20 cellular contexts compared by ENCODE assay signal in genomic region chr1:175933801-175934200, GRCh38.
DNase-seq lines count a peak whose midpoint lies in the region; ATAC-seq, FAIRE-seq and TF ChIP-seq lines count a peak whose summit lies in the region.
"Had no signal": no experiment of that assay in that cellular context is flagged by ENCODE, and none has a peak within 500 bp of the region (broad histone marks: within the 10 kb centered on the region; RNA-seq: fewer than 3 reads in every experiment).

No MANE protein-coding gene starts in this region.

- no peak for TF ChIP-seq EP300 in SK-N-SH (IDR thresholded peaks at IDR 0.05; ENCODE audit: borderline replicate concordance in 1 of 2, low read depth in 1 of 2, low read length in 1 of 2)
- no peak for TF ChIP-seq EP300 in H1 (IDR thresholded peaks at IDR 0.05; ENCODE audit: borderline replicate concordance in 1 of 2, low read depth in 2 of 2, low read length in 2 of 2)

- H3K18ac ChIP-seq in H1 (ENCODE audit: extremely low read depth, low read length): no peak overlapping the region

- H3K9ac ChIP-seq in SK-N-SH: no peak overlapping the region
- no peak overlapping the region for H3K9ac ChIP-seq in H1 (replicated peaks in 1 of 4; ENCODE audit: extremely low read depth in 1 of 4, low read depth in 3 of 4, low read length in 3 of 4)

- H3K27me3 ChIP-seq in SK-N-SH (ENCODE audit: insufficient read depth): no peaks in the 10 kb centered on the region
- no peaks in the 10 kb centered on the region for H3K27me3 ChIP-seq in H1 (replicated peaks in 1 of 4; ENCODE audit: control insufficient read depth in 3 of 4, extremely low read depth in 1 of 4, insufficient read depth in 3 of 4, low read length in 3 of 4)

- no peak overlapping the region for H3K4ac ChIP-seq in H1 (replicated peaks; ENCODE audit: insufficient read length, low read depth, low read length)

- H2AK5ac ChIP-seq in H1 (ENCODE audit: low read depth, low read length): no peak overlapping the region

- DNase-seq in SK-N-SH: no peak
- peak; percentile 20 for DNase-seq in HFF-Myc (ENCODE audit: extremely low read depth, low read depth)
- no peak for DNase-seq in H1 (ENCODE audit: low read depth in 1 of 2, low spot score in 2 of 2)
- peak; percentile 49 for DNase-seq in myocyte (ENCODE audit: low read depth)
- DNase-seq in mucosa of gallbladder (ENCODE audit: low spot score): no peak
- no peak for DNase-seq in midbrain (lab: John Stamatoyannopoulos, UW)
- DNase-seq: activated CD4-positive, alpha-beta T cell treated with anti-CD3 and anti-CD28 coated beads, Interleukin-2, amount 50 U/mL, for 4 hours; activated naive CD4-positive, alpha-beta T cell treated with anti-CD3 and anti-CD28 coated beads for 36 hours; activated T-cell treated with anti-CD3 and anti-CD28 coated beads, Interleukin-2, amount 50 U/mL, for 1 hour; CD8-positive, alpha-beta T cell; dermis blood vessel endothelial cell; erythroblast; mucosa of descending colon; NCI-H2029 treated with DMSO at 0.1 percent for 48 hours; NCI-H524 treated with DMSO at 0.1 percent for 48 hours; OCI-M1; stimulated activated CD4-positive, alpha-beta T cell treated with anti-CD3 and anti-CD28 coated beads, Interleukin-2, amount 100 ng/mL, for 48 hours; substantia nigra had no signal

- no peaks in the 10 kb centered on the region for H3F3A ChIP-seq in SK-N-SH (replicated peaks; ENCODE audit: insufficient read depth)

- POLR2A ChIA-PET in SK-N-SH (lab: Yijun Ruan, JAX) (no interaction called here), H1 (lab: Charles Lee; ENCODE audit: partially characterized antibody) (interaction anchor here (1.1 kb wide), 2 partner anchors 9 to 12 kb away, joined by 3 read pairs; no protein-coding TSS in a partner anchor)

- H3K56ac ChIP-seq in H1 (replicated peaks; ENCODE audit: insufficient read length, low read depth, low read length): no peak overlapping the region

- H3K4me3 ChIP-seq in SK-N-SH (ENCODE audit: low read depth in 2 of 2, low read length in 1 of 2) (no peak overlapping the region), HFF-Myc (replicated peaks; ENCODE audit: low read depth, low read length) (no peak overlapping the region), H1 (ENCODE audit: extremely low read depth in 1 of 4, insufficient read depth in 2 of 4, low read depth in 3 of 4, low read length in 4 of 4) (no peak overlapping the region)
- H3K4me3 ChIP-seq: mucosa of descending colon had no signal

- TF ChIP-seq CTCF in SK-N-SH (IDR thresholded peaks at IDR 0.05): no peak
- TF ChIP-seq CTCF in HFF-Myc (IDR thresholded peaks at IDR 0.05; ENCODE audit: low read depth, low read length, missing control alignments): no peak
- peak in 2 of 3 experiments; percentile 26 to 33; a peak in 3 of 4 replicates for TF ChIP-seq CTCF in H1 (IDR thresholded peaks at IDR 0.05; ENCODE audit: control extremely low read depth in 1 of 3, insufficient read depth in 1 of 3, low read depth in 1 of 3, low read length in 3 of 3)

- H3K4me2 ChIP-seq in SK-N-SH (no peak overlapping the region), H1 (ENCODE audit: insufficient read depth in 1 of 2, low read depth in 2 of 2, low read length in 2 of 2) (no peak overlapping the region)

- H2BK20ac ChIP-seq in H1 (ENCODE audit: low read length): no peak overlapping the region

- no peak overlapping the region for H4K8ac ChIP-seq in H1 (ENCODE audit: extremely low read depth, insufficient read depth, low read length)

- no peak overlapping the region for H2AFZ ChIP-seq in SK-N-SH (ENCODE audit: low read depth)
- H2AFZ ChIP-seq in H1 (ENCODE audit: low read length): no peak overlapping the region

- H3K14ac ChIP-seq in H1 (ENCODE audit: insufficient read length): no peak overlapping the region

- no peak overlapping the region for H4K5ac ChIP-seq in H1 (ENCODE audit: insufficient read length, low read depth, low read length)

- no peaks in the 10 kb centered on the region for H3K79me1 ChIP-seq in H1 (ENCODE audit: low read depth, low read length)

- TF ChIP-seq POLR2A in H1 (IDR thresholded peaks at IDR 0.05; ENCODE audit: control extremely low read depth in 1 of 2, low read depth in 2 of 2, low read length in 2 of 2): no peak

- no peak overlapping the region for H3K27ac ChIP-seq in SK-N-SH (ENCODE audit: low read depth in 2 of 2, low read length in 1 of 2)
- H3K27ac ChIP-seq in H1 (ENCODE audit: low read depth, low read length): no peak overlapping the region

- H2BK120ac ChIP-seq in H1 (replicated peaks; ENCODE audit: low read depth, low read length): no peak overlapping the region

- no peak for FAIRE-seq in H1 (lab: Jason Lieb, UNC)

- H3K36me3 ChIP-seq in SK-N-SH (replicated peaks in 1 of 2; ENCODE audit: control insufficient read depth in 1 of 2, insufficient read depth in 2 of 2, low read length in 1 of 2): peaks cover 0 to 15% of the 10 kb centered on the region in 2 experiments
- H3K36me3 ChIP-seq in H1 (ENCODE audit: control insufficient read depth in 2 of 4, insufficient read depth in 4 of 4, low read length in 3 of 4): peaks cover 0 to 2% (median 0%) of the 10 kb centered on the region in 4 experiments; a peak in 1 of 8 replicates

- no peak overlapping the region for H2BK12ac ChIP-seq in H1 (ENCODE audit: low read depth, low read length)

- H3K4me1 ChIP-seq in SK-N-SH (ENCODE audit: control insufficient read depth in 1 of 2, insufficient read depth in 2 of 2, low read depth in 1 of 2, low read length in 1 of 2) (no peaks in the 10 kb centered on the region), H1 (replicated peaks in 1 of 4; ENCODE audit: control insufficient read depth in 3 of 4, insufficient read depth in 4 of 4, low read length in 3 of 4) (peaks cover 0 to 7% (median 3%) of the 10 kb centered on the region in 4 experiments; a peak in 2 of 7 replicates)

- peak; percentile 30; the same call in 1 of the 3 replicates for ATAC-seq in SK-N-SH treated with all-trans-retinoic acid at 6 μM for 48 hours
- ATAC-seq in HG03442 (IDR thresholded peaks at IDR 0.05; ENCODE audit: unreplicated experiment): no peak
- ATAC-seq: CD8-positive, alpha-beta T cell; mucosa of descending colon had no signal

- H3K23me2 ChIP-seq in H1 (ENCODE audit: low read depth, low read length): no peaks in the 10 kb centered on the region

- WGBS in SK-N-SH (ENCODE audit: low lambda C conversion rate): 93% methylated on average over 3 of the region's 3 CpGs
- WGBS in H1 (ENCODE audit: extremely low coverage in 1 of 2, insufficient coverage in 1 of 2, insufficient read length in 1 of 2, insufficient replicate concordance in 2 of 2, low coverage in 1 of 2, low lambda C conversion rate in 2 of 2, missing lambda C conversion rate in 1 of 2), 2 experiments: 73% methylated on average over 3 of the region's 3 CpGs; no CpG with 5 or more reads in 1 of the 2 experiments

- CTCF ChIA-PET in SK-N-SH (lab: Yijun Ruan, JAX): interaction anchor here (0.7 to 1.5 kb wide), 2 partner anchors 116 to 189 kb away, joined by 3 read pairs; no protein-coding TSS in a partner anchor
- CTCF ChIA-PET in H1 (lab: Charles Lee; ENCODE audit: partially characterized antibody): interaction anchor here (0.6 to 1.3 kb wide), 10 partner anchors 12 to 1743 kb away, joined by 3 to 4 read pairs (median 3); no protein-coding TSS in a partner anchor

- H3K9me3 ChIP-seq in SK-N-SH (no peaks in the 10 kb centered on the region), H1 (ENCODE audit: insufficient read depth in 2 of 2, low read depth in 1 of 2, low read length in 1 of 2) (no peaks in the 10 kb centered on the region; a peak in 1 of 4 replicates)

- H4K20me1 ChIP-seq in SK-N-SH (ENCODE audit: insufficient read depth): no peaks in the 10 kb centered on the region
- no peaks in the 10 kb centered on the region for H4K20me1 ChIP-seq in H1 (replicated peaks in 1 of 2; ENCODE audit: control insufficient read depth in 1 of 2, insufficient read depth in 2 of 2, low read length in 2 of 2)

- H2BK5ac ChIP-seq in H1 (ENCODE audit: low read depth, low read length): no peak overlapping the region

- H3K23ac ChIP-seq in H1 (ENCODE audit: insufficient read length): no peak overlapping the region

- H3K79me2 ChIP-seq in SK-N-SH (ENCODE audit: insufficient read depth) (no peaks in the 10 kb centered on the region), H1 (ENCODE audit: control insufficient read depth in 1 of 2, insufficient read depth in 2 of 2, low read length in 2 of 2) (no peaks in the 10 kb centered on the region)

- H4K91ac ChIP-seq in H1 (replicated peaks; ENCODE audit: insufficient read length, low read length): no peak overlapping the region

- TF ChIP-seq RAD21 in SK-N-SH (IDR thresholded peaks at IDR 0.05; ENCODE audit: low read length) (no peak), H1 (IDR thresholded peaks at IDR 0.05 in 1 of 2, conservative IDR thresholded peaks at IDR 0.05 in 1 of 2; ENCODE audit: low read depth in 2 of 2, low read length in 2 of 2) (peak; percentile 39 to 50)

- H2BK15ac ChIP-seq in H1 (ENCODE audit: low read length): no peak overlapping the region

- H3K9me2 ChIP-seq in SK-N-SH: no peaks in the 10 kb centered on the region

TF ChIP-seq in SK-N-SH treated with all-trans-retinoic acid at 6 μM for 48 hours, 23 proteins besides CTCF, POLR2A, EP300 and RAD21 (continues in another document):
- TF ChIP-seq SNAI2 (CRISPR knock-in tag; IDR thresholded peaks at IDR 0.05) (no peak), ZNF70 (CRISPR knock-in tag; IDR thresholded peaks at IDR 0.05) (no peak), ARNTL (CRISPR knock-in tag; IDR thresholded peaks at IDR 0.05; ENCODE audit: borderline replicate concordance, low read depth) (no peak), ZFP3 (CRISPR knock-in tag; IDR thresholded peaks at IDR 0.05) (no peak), TCF4 (CRISPR knock-in tag; IDR thresholded peaks at IDR 0.05; ENCODE audit: borderline replicate concordance) (no peak)

TF ChIP-seq in H1, 55 proteins besides CTCF, POLR2A, EP300 and RAD21 (continues in another document):
- TF ChIP-seq POU5F1 (IDR thresholded peaks at IDR 0.05; ENCODE audit: low read depth, low read length): no peak
- TF ChIP-seq TBP (IDR thresholded peaks at IDR 0.05; ENCODE audit: low read depth, low read length): no peak
- TF ChIP-seq, protein P1, sequence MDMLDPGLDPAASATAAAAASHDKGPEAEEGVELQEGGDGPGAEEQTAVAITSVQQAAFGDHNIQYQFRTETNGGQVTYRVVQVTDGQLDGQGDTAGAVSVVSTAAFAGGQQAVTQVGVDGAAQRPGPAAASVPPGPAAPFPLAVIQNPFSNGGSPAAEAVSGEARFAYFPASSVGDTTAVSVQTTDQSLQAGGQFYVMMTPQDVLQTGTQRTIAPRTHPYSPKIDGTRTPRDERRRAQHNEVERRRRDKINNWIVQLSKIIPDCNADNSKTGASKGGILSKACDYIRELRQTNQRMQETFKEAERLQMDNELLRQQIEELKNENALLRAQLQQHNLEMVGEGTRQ (IDR thresholded peaks at IDR 0.05; ENCODE audit: low read length): no peak
- TF ChIP-seq JUN (IDR thresholded peaks at IDR 0.05; ENCODE audit: low read depth, low read length): no peak
- TF ChIP-seq SP1 (IDR thresholded peaks at IDR 0.05; ENCODE audit: low read depth, low read length): no peak
- TF ChIP-seq POLR2AphosphoS5 (IDR thresholded peaks at IDR 0.05; ENCODE audit: low read depth, low read length): no peak
- no peak for TF ChIP-seq SIN3A (conservative IDR thresholded peaks at IDR 0.05 in 1 of 2, IDR thresholded peaks at IDR 0.05 in 1 of 2; ENCODE audit: low read depth in 1 of 2, low read length in 2 of 2)
- no peak for TF ChIP-seq SUZ12 (IDR thresholded peaks at IDR 0.05; ENCODE audit: low read length)

Comparison
In these comparisons a context has a peak if more than half of its experiments do, and no peak if none do; other contexts are left out.
1. DNase-seq: peak in HFF-Myc (single experiment) and myocyte (single experiment); none in SK-N-SH (single experiment), H1 (0 of 2), mucosa of gallbladder (single experiment) and midbrain (single experiment).
2. CTCF ChIP-seq: peak in H1 (2 of 3); none in SK-N-SH (single experiment) and HFF-Myc (single experiment).